In genomic region chr9:17134396-17134842, GRCh38 we compare ENCODE assay signal across 8 cellular contexts. TPM values are rescaled to one million over a fixed set of nuclear protein-coding genes. Genes with fewer than 3 reads are reported as not detected.
DNase-seq lines count a peak whose midpoint lies in the region; ATAC-seq and TF ChIP-seq lines count a peak whose summit lies in the region.

No MANE protein-coding gene starts in this region.

- peak overlapping the region; percentile 94 for H2AFZ ChIP-seq in parathyroid adenoma

- peak overlapping the region; percentile 36 for H3K27ac ChIP-seq in parathyroid adenoma

- peaks cover 36% of the 10 kb centered on the region for H3K4me1 ChIP-seq in HAP-1
- peaks cover 5% of the 10 kb centered on the region for H3K4me1 ChIP-seq in parathyroid adenoma

- H3K27me3 ChIP-seq in HAP-1 (ENCODE audit: low read depth) (no peaks in the 10 kb centered on the region), parathyroid adenoma (ENCODE audit: control insufficient read depth, insufficient read depth, low read length) (no peaks in the 10 kb centered on the region)

- H3K9me3 ChIP-seq in HAP-1: no peaks in the 10 kb centered on the region
- H3K9me3 ChIP-seq in parathyroid adenoma (ENCODE audit: control insufficient read depth, low read length): no peaks in the 10 kb centered on the region

- H3K79me2 ChIP-seq in parathyroid adenoma: no peaks in the 10 kb centered on the region

- peak overlapping the region; percentile 88 for H3K4me2 ChIP-seq in parathyroid adenoma (ENCODE audit: low read length)

- DNase-seq in HAP-1 (ENCODE audit: low spot score in 2 of 2) (peak in 1 of 2 experiments; percentile 25), SK-MEL-5 (ENCODE audit: low read depth, low spot score) (peak; percentile 30), fibroblast of villous mesenchyme (ENCODE audit: low read depth) (peak; percentile 41), T1000 (lab: John Stamatoyannopoulos, UW) (no peak), DMS79 treated with DMSO at 0.1 percent for 48 hours (lab: John Stamatoyannopoulos, UW) (no peak), RPMI8226 (no peak)

- H3K4me3 ChIP-seq in HAP-1 (peak overlapping the region; percentile 70), fibroblast of villous mesenchyme (ENCODE audit: low read depth, low read length) (peak overlapping the region; percentile 90), parathyroid adenoma (ENCODE audit: low read depth, low read length) (peak overlapping the region; percentile 94)

- no peaks in the 10 kb centered on the region for H3K36me3 ChIP-seq in HAP-1 (replicated peaks)
- no peaks in the 10 kb centered on the region for H3K36me3 ChIP-seq in parathyroid adenoma (ENCODE audit: control insufficient read depth, insufficient read depth, low read length)

- no peak for TF ChIP-seq CTCF in fibroblast of villous mesenchyme (IDR thresholded peaks at IDR 0.05; ENCODE audit: insufficient read depth, low read depth, low read length)
- TF ChIP-seq CTCF in parathyroid adenoma (IDR thresholded peaks at IDR 0.05): no peak

- in situ Hi-C loops in HAP-1 (cut with MboI; ENCODE audit: low sequenced_read_pairs) (no loop called here), SK-MEL-5 (cut with HindIII; ENCODE audit: low pct_unique_long_range_greater_than_20kb, low sequenced_read_pairs) (no loop called here)

- no peak overlapping the region for H3K9ac ChIP-seq in parathyroid adenoma

- ATAC-seq in GM19467 (IDR thresholded peaks at IDR 0.05; ENCODE audit: unreplicated experiment): no peak

RNA-seq across cellular contexts. Expression of gene CNTLN, which starts 0.4 kb away (rescaled TPM):
- 6.5 and 6.7 TPM in 2 replicates for total RNA-seq in SK-MEL-5 (2014; rRNA removed; shearing (Covaris generic))
- 3.6 and 6.3 TPM in 2 replicates for polyA plus RNA-seq in SK-MEL-5 (2015; cell fraction: cytosol; rRNA removed)
- 3.7 and 4.8 TPM in 2 replicates for polyA plus RNA-seq in SK-MEL-5 (2015; cell fraction: nucleus; rRNA removed)
- total RNA-seq in fibroblast of villous mesenchyme: 11.3 and 13.0 TPM in 2 replicates

Comparison
In these comparisons a context has a peak if more than half of its experiments do, and no peak if none do; other contexts are left out.
1. DNase-seq: peak in SK-MEL-5 (single experiment) and fibroblast of villous mesenchyme (single experiment); none in T1000 (single experiment), DMS79 treated with DMSO at 0.1 percent for 48 hours (single experiment) and RPMI8226 (single experiment).
2. Peak in every context shown above with its lines, with median percentiles within 50 percentile points of each other: H3K4me3 ChIP-seq.